10 cellular contexts compared by ENCODE assay signal in the genomic region with DNA sequence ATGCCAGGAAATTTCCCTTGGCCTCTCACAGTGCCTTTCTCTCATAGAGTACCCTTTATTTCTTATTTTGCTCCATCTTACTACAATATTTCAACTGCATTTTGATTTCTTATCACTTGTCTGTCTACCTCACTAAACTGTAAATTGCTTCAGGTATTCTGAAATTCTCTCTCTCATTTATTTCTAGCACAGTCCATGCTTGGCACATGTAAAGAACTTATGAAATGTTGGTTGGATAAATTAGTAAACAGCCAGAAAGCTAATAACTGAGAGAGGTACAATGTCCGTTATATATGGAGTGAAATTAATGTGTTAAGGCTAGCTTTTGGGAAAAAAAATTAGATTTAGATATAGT.
DNase-seq lines count a peak whose midpoint lies in the region; ATAC-seq, FAIRE-seq and TF ChIP-seq lines count a peak whose summit lies in the region.
"Had no signal": no experiment of that assay in that cellular context is flagged by ENCODE, and none has a peak within 500 bp of the region (broad histone marks: within the 10 kb centered on the region; RNA-seq: fewer than 3 reads in every experiment).

No MANE protein-coding gene starts in this region.

- H3K4me3 ChIP-seq in Karpas-422 (ENCODE audit: low read length) = peak overlapping the region; percentile 49
- H3K4me3 ChIP-seq in colonic mucosa = no peak overlapping the region
- H3K4me3 ChIP-seq in small intestine (ENCODE audit: low read depth in 1 of 2, low read length in 2 of 2) = peak overlapping the region in 1 of 2 donors; percentile 25
- H3K4me3 ChIP-seq: thyroid gland had no signal

- H3K4me1 Mint-ChIP-seq in activated CD4-positive, alpha-beta T cell treated with anti-CD3 and anti-CD28 coated beads for 36 hours = peaks cover 37% of the 10 kb centered on the region

- H3K9me3 Mint-ChIP-seq in activated CD4-positive, alpha-beta T cell treated with anti-CD3 and anti-CD28 coated beads for 36 hours (ENCODE audit: low read depth) = no peaks in the 10 kb centered on the region

- H3K36me3 ChIP-seq in Karpas-422 (ENCODE audit: insufficient read depth, low read length) (peaks cover 12% of the 10 kb centered on the region), colonic mucosa (no peaks in the 10 kb centered on the region), small intestine (ENCODE audit: control insufficient read depth in 2 of 2, insufficient read depth in 2 of 2, low read length in 2 of 2) (no peaks in the 10 kb centered on the region)
- H3K36me3 ChIP-seq: thyroid gland had no signal

- peaks cover 5% of the 10 kb centered on the region for H3K36me3 Mint-ChIP-seq in activated CD4-positive, alpha-beta T cell treated with anti-CD3 and anti-CD28 coated beads for 36 hours (ENCODE audit: low read depth)

- H3K4me1 ChIP-seq in Karpas-422 (ENCODE audit: low read length) (peaks cover 51% of the 10 kb centered on the region), colonic mucosa (peaks cover 4% of the 10 kb centered on the region), small intestine (ENCODE audit: control insufficient read depth in 2 of 2, insufficient read depth in 1 of 2, low read depth in 1 of 2, low read length in 1 of 2) (peaks cover 5% of the 10 kb centered on the region in 2 donors)

- peak overlapping the region; percentile 66 for H3K9ac ChIP-seq in Karpas-422 (ENCODE audit: low read length)
- H3K9ac ChIP-seq in colonic mucosa (ENCODE audit: low read depth in 2 of 2, low read length in 2 of 2) = peak overlapping the region; percentile 1 to 54

- DNase-seq in activated CD4-positive, alpha-beta T cell treated with anti-CD3 and anti-CD28 coated beads for 36 hours = no peak
- no peak for DNase-seq in activated CD4-positive, alpha-beta T cell treated with anti-CD3 and anti-CD28 coated beads, Interleukin-2, amount 50 U/mL, for 1 hour
- DNase-seq in Karpas-422 (peak; percentile 45), colonic mucosa (no peak), small intestine (no peak)

- POLR2A ChIA-PET in activated CD4-positive, alpha-beta T cell treated with anti-CD3 and anti-CD28 coated beads for 36 hours (lab: Charles Lee) = interaction anchor here (0.5 to 1.5 kb wide), 5 partner anchors 11 to 69 kb away, joined by 3 to 7 read pairs (median 3); no protein-coding TSS in a partner anchor

- WGBS in small intestine, 3 donors = 40 to 65% (median 46%) methylated on average over 1 of the region's 1 CpG

- CTCF ChIA-PET in activated CD4-positive, alpha-beta T cell treated with anti-CD3 and anti-CD28 coated beads for 36 hours (lab: Charles Lee) = interaction anchor here (0.9 to 2.3 kb wide), 7 partner anchors 23 to 451 kb away, joined by 3 to 8 read pairs (median 3); no protein-coding TSS in a partner anchor

- intact Hi-C loops in activated CD4-positive, alpha-beta T cell treated with anti-CD3 and anti-CD28 coated beads for 36 hours (cut with DNase I, micrococcal nuclease) = loop anchor here (1.0 to 5.0 kb wide), 9 partner anchors 40 to 1142 kb away; a partner anchor contains a TSS
- intact Hi-C loops in colonic mucosa (cut with DNase I) = no loop called here

- peak overlapping the region; percentile 68 for H3K4me2 ChIP-seq in Karpas-422 (ENCODE audit: low read depth, low read length, poor library complexity, severe bottlenecking)

- peak overlapping the region; percentile 64 for H3K4me3 Mint-ChIP-seq in activated CD4-positive, alpha-beta T cell treated with anti-CD3 and anti-CD28 coated beads for 36 hours

- no peaks in the 10 kb centered on the region for H4K20me1 ChIP-seq in Karpas-422 (ENCODE audit: insufficient read depth, low read depth, low read length)

- peak overlapping the region; percentile 92 for H3K27ac ChIP-seq in Karpas-422 (ENCODE audit: low read length)
- H3K27ac ChIP-seq in colonic mucosa = peak overlapping the region; percentile 54
- H3K27ac ChIP-seq in small intestine (ENCODE audit: low read depth in 1 of 2, low read length in 1 of 2) = peak overlapping the region; percentile 83 to 93
- H3K27ac ChIP-seq: thyroid gland had no signal

- no peaks in the 10 kb centered on the region for H3K27me3 ChIP-seq in Karpas-422 (ENCODE audit: low read length)
- no peaks in the 10 kb centered on the region for H3K27me3 ChIP-seq in colonic mucosa
- no peaks in the 10 kb centered on the region for H3K27me3 ChIP-seq in small intestine (ENCODE audit: control insufficient read depth in 2 of 2, insufficient read depth in 2 of 2, low read length in 2 of 2)
- H3K27me3 ChIP-seq: thyroid gland had no signal

- no peaks in the 10 kb centered on the region for H3K27me3 Mint-ChIP-seq in activated CD4-positive, alpha-beta T cell treated with anti-CD3 and anti-CD28 coated beads for 36 hours

- H2AFZ ChIP-seq in Karpas-422 (ENCODE audit: low read length) = peak overlapping the region; percentile 41

- no peak for ATAC-seq in activated CD4-positive, alpha-beta T cell treated with anti-CD3 and anti-CD28 coated beads for 36 hours
- no peak for ATAC-seq in GM21423 (IDR thresholded peaks at IDR 0.05; ENCODE audit: unreplicated experiment)
- ATAC-seq in HG03139 (IDR thresholded peaks at IDR 0.05; ENCODE audit: unreplicated experiment) = no peak
- no peak for ATAC-seq in HG03108 (IDR thresholded peaks at IDR 0.05; ENCODE audit: unreplicated experiment)

- no peak for FAIRE-seq in small intestine (lab: Jason Lieb, UNC)
- FAIRE-seq: TTC549 had no signal

- H3K27ac Mint-ChIP-seq in activated CD4-positive, alpha-beta T cell treated with anti-CD3 and anti-CD28 coated beads for 36 hours = peak overlapping the region; percentile 89

- no peaks in the 10 kb centered on the region for H3K9me3 ChIP-seq in Karpas-422 (ENCODE audit: low read length)
- no peaks in the 10 kb centered on the region for H3K9me3 ChIP-seq in colonic mucosa
- no peaks in the 10 kb centered on the region for H3K9me3 ChIP-seq in small intestine (ENCODE audit: control insufficient read depth, low read depth)
- H3K9me3 ChIP-seq: thyroid gland had no signal

- no peak for TF ChIP-seq CTCF in colonic mucosa (IDR thresholded peaks at IDR 0.05)

- H3K79me2 ChIP-seq in Karpas-422 (ENCODE audit: low read length) = peaks cover 8% of the 10 kb centered on the region

- H3K9me2 ChIP-seq in Karpas-422 (replicated peaks; ENCODE audit: insufficient read depth, low read length) = no peaks in the 10 kb centered on the region
